ENCODE assay signal across 6 cellular contexts in the genomic region with DNA sequence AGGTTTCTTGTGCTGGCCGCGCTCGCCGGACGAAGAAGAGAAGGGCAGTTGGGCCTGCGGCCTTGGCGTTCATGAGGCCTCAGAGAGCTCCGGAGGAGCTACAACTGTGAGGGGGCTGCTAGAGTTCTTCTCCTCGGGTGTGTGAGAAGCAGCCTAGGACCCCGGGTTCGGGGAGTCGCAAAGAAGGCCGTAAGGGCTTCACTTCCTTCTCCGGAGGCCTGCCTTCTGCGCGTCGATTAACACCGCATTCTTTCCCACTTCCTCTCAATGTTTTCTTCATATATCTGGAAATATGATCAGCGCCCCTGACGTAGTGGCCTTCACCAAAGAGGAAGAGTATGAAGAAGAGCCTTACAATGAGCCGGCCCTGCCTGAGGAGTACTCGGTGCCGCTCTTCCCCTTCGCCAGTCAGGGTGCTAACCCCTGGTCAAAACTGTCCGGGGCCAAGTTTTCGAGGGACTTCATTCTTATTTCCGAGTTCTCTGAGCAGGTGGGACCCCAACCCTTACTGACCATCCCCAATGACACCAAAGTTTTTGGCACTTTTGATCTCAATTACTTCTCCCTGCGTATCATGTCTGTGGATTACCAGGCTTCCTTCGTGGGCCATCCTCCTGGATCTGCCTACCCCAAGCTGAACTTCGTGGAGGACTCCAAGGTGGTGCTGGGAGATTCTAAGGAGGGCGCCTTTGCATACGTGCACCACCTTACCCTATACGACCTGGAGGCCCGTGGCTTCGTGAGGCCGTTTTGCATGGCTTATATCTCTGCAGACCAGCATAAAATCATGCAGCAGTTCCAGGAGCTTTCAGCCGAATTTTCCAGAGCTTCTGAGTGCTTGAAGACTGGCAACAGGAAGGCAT. TPM values are rescaled to one million over a fixed set of nuclear protein-coding genes. Genes with fewer than 3 reads are reported as not detected.
DNase-seq lines count a peak whose midpoint lies in the region; TF ChIP-seq lines count a peak whose summit lies in the region.

No MANE protein-coding gene starts in this region.

- H3K79me2 ChIP-seq in Karpas-422 (ENCODE audit: low read length): peaks cover 86% of the 10 kb centered on the region

- peaks cover 40% of the 10 kb centered on the region for H3K4me1 Mint-ChIP-seq in progenitor cell of endocrine pancreas (ENCODE audit: low read depth)

- no peaks in the 10 kb centered on the region for H3K9me2 ChIP-seq in Karpas-422 (replicated peaks; ENCODE audit: insufficient read depth, low read length)

- peaks cover 8% of the 10 kb centered on the region for H3K36me3 Mint-ChIP-seq in progenitor cell of endocrine pancreas (ENCODE audit: insufficient read depth)

- DNase-seq in BJ (ENCODE audit: low read depth) (no peak), Karpas-422 (peak; percentile 74), colonic mucosa (no peak), progenitor cell of endocrine pancreas (ENCODE audit: low spot score, unreplicated experiment) (no peak), NCI-H526 (lab: John Stamatoyannopoulos, UW) (no peak)
- DNase-seq in stimulated activated CD4-positive, alpha-beta T cell treated with anti-CD3 and anti-CD28 coated beads, Interleukin-2, amount 100 ng/mL, for 48 hours: no peak

- H4K20me1 ChIP-seq in Karpas-422 (ENCODE audit: insufficient read depth, low read depth, low read length): peaks cover 20% of the 10 kb centered on the region

- H3K4me1 ChIP-seq in Karpas-422 (ENCODE audit: low read length) (peaks cover 48% of the 10 kb centered on the region), colonic mucosa (peaks cover 48% of the 10 kb centered on the region)

- POLR2A ChIA-PET in BJ (lab: Charles Lee): no interaction called here

- peak overlapping the region; percentile 93 for H3K4me3 ChIP-seq in BJ (ENCODE audit: low read depth, low read length)
- peak overlapping the region; percentile 91 for H3K4me3 ChIP-seq in Karpas-422 (ENCODE audit: low read length)
- H3K4me3 ChIP-seq in colonic mucosa: peak overlapping the region; percentile 89

- H3K36me3 ChIP-seq in BJ (ENCODE audit: control insufficient read depth, insufficient read depth, low read length) (peaks cover 10% of the 10 kb centered on the region), Karpas-422 (ENCODE audit: insufficient read depth, low read length) (peaks cover 20% of the 10 kb centered on the region), colonic mucosa (peaks cover 3% of the 10 kb centered on the region)

- H3K4me3 Mint-ChIP-seq in progenitor cell of endocrine pancreas (ENCODE audit: low read depth): peak overlapping the region; percentile 100

- peak overlapping the region; percentile 85 for H3K4me2 ChIP-seq in Karpas-422 (ENCODE audit: low read depth, low read length, poor library complexity, severe bottlenecking)

- H3K27ac ChIP-seq in Karpas-422 (ENCODE audit: low read length) (peak overlapping the region; percentile 63), colonic mucosa (peak overlapping the region; percentile 89)

- H3K27me3 Mint-ChIP-seq in progenitor cell of endocrine pancreas: no peaks in the 10 kb centered on the region

- no peak for TF ChIP-seq CTCF in BJ (IDR thresholded peaks at IDR 0.05; ENCODE audit: insufficient read depth, low read depth, low read length)
- TF ChIP-seq CTCF in colonic mucosa (IDR thresholded peaks at IDR 0.05): no peak
- no peak for TF ChIP-seq CTCF in progenitor cell of endocrine pancreas (IDR thresholded peaks at IDR 0.05; ENCODE audit: unreplicated experiment)

- H3K9ac ChIP-seq in Karpas-422 (ENCODE audit: low read length): peak overlapping the region; percentile 85
- peak overlapping the region; percentile 82 to 96 for H3K9ac ChIP-seq in colonic mucosa (ENCODE audit: low read depth in 2 of 2, low read length in 2 of 2)

- intact Hi-C loops in colonic mucosa (cut with DNase I): loop anchor here (5.0 kb wide), 1 partner anchor 68 kb away; no protein-coding TSS in a partner anchor

- H3K9me3 ChIP-seq in Karpas-422 (ENCODE audit: low read length) (no peaks in the 10 kb centered on the region), colonic mucosa (no peaks in the 10 kb centered on the region)

- H3K9me3 Mint-ChIP-seq in progenitor cell of endocrine pancreas (ENCODE audit: low read depth): no peaks in the 10 kb centered on the region

- peak overlapping the region; percentile 100 for H3K27ac Mint-ChIP-seq in progenitor cell of endocrine pancreas

- CTCF ChIA-PET in BJ (lab: Yijun Ruan, JAX): interaction anchor here (1.0 kb wide), 1 partner anchor 12 kb away, joined by 3 read pairs; no protein-coding TSS in a partner anchor

- H3K27me3 ChIP-seq in BJ (ENCODE audit: control insufficient read depth, insufficient read depth, low read length) (no peaks in the 10 kb centered on the region), Karpas-422 (ENCODE audit: low read length) (no peaks in the 10 kb centered on the region), colonic mucosa (no peaks in the 10 kb centered on the region)

- H2AFZ ChIP-seq in Karpas-422 (ENCODE audit: low read length): peak overlapping the region; percentile 59; the same call in 1 of the 2 replicates

RNA-seq across cellular contexts. Expression of gene SMCR8, which starts 0.6 kb away (rescaled TPM):
- polyA plus RNA-seq in BJ (2011; rRNA removed): 6.8 and 9.2 TPM in 2 replicates
- polyA minus RNA-seq in BJ (2011; rRNA and poly(A)+ RNA removed): 10.0 and 10.1 TPM in 2 replicates
- 12.7 and 14.4 TPM in 2 replicates for total RNA-seq in Karpas-422 (2014; rRNA removed; shearing (Covaris generic); ENCODE audit: low replicate concordance)
- total RNA-seq in colonic mucosa (10 to 100 TPM; 20.5 to 21.4 TPM), progenitor cell of endocrine pancreas (16.6 and 17.7 TPM in 2 replicates)

RNA-seq across cellular contexts. Expression of gene TOP3A, which starts 0.9 kb away (rescaled TPM):
- 10.2 and 13.0 TPM in 2 replicates for polyA plus RNA-seq in BJ (2011; rRNA removed)
- polyA minus RNA-seq in BJ (2011; rRNA and poly(A)+ RNA removed): 12.9 and 20.9 TPM in 2 replicates
- total RNA-seq in Karpas-422 (2014; rRNA removed; shearing (Covaris generic); ENCODE audit: low replicate concordance): 19.0 and 34.9 TPM in 2 replicates
- total RNA-seq in colonic mucosa: 10 to 100 TPM; 27.2 to 45.4 TPM
- total RNA-seq in progenitor cell of endocrine pancreas: 60.4 and 63.2 TPM in 2 replicates

RNA-seq across cellular contexts. Expression of gene SHMT1, which starts 47.6 kb away (rescaled TPM):
- polyA plus RNA-seq in BJ (2011; rRNA removed): 5.0 and 5.9 TPM in 2 replicates
- 4.9 and 5.2 TPM in 2 replicates for polyA minus RNA-seq in BJ (2011; rRNA and poly(A)+ RNA removed)
- 16.7 and 17.7 TPM in 2 replicates for total RNA-seq in Karpas-422 (2014; rRNA removed; shearing (Covaris generic); ENCODE audit: low replicate concordance)
- total RNA-seq in colonic mucosa (10 to 100 TPM; 41.4 to 58.0 TPM), progenitor cell of endocrine pancreas (36.1 and 36.6 TPM in 2 replicates)

RNA-seq across cellular contexts. Expression of gene MIEF2, which starts 55.3 kb away (rescaled TPM):
- polyA plus RNA-seq in BJ (2011; rRNA removed): 6.8 and 12.0 TPM in 2 replicates
- 9.3 and 10.8 TPM in 2 replicates for polyA minus RNA-seq in BJ (2011; rRNA and poly(A)+ RNA removed)
- total RNA-seq in Karpas-422 (2014; rRNA removed; shearing (Covaris generic); ENCODE audit: low replicate concordance): 4.5 and 14.2 TPM in 2 replicates
- total RNA-seq in colonic mucosa (10 to 100 TPM; 13.2 to 15.3 TPM), progenitor cell of endocrine pancreas (18.4 and 22.2 TPM in 2 replicates)

RNA-seq across cellular contexts. Expression of gene FLII, which starts 57.2 kb away (rescaled TPM):
- polyA plus RNA-seq in BJ (2011; rRNA removed): 263 and 425 TPM in 2 replicates
- polyA minus RNA-seq in BJ (2011; rRNA and poly(A)+ RNA removed): 320 and 552 TPM in 2 replicates
- total RNA-seq in Karpas-422 (2014; rRNA removed; shearing (Covaris generic); ENCODE audit: low replicate concordance): 128 and 166 TPM in 2 replicates
- total RNA-seq in colonic mucosa: 100 to 1,000 TPM; 263 to 293 TPM
- total RNA-seq in progenitor cell of endocrine pancreas: 256 and 260 TPM in 2 replicates
